21 cellular contexts compared by ENCODE assay signal in the genomic region with DNA sequence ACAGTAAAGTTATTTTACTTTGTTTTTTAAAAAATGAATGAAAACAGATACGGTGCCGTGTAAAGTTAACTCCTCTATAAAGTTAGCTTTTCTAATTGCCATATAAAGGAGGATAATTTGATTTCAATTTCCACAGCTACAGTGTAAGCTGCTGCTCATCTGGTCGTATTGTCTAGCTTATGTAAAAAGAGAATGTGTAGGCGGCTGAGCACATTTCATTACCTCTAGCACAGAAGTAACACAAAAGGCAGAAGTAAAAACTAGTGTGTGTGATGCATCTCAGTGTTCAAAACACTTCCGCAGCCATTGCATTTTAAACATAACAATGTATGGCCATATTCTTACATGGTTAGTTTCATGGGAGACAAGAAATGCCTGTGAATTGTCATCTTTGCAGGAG.
DNase-seq lines count a peak whose midpoint lies in the region; ATAC-seq and TF ChIP-seq lines count a peak whose summit lies in the region.
"Had no signal": no experiment of that assay in that cellular context is flagged by ENCODE, and none has a peak within 500 bp of the region (broad histone marks: within the 10 kb centered on the region; RNA-seq: fewer than 3 reads in every experiment).

No MANE protein-coding gene starts in this region.

- no peaks in the 10 kb centered on the region for H3K4me1 ChIP-seq in body of pancreas
- H3K4me1 ChIP-seq: BE2C, SJSA1, transverse colon had no signal

- no peak overlapping the region for H3K4me3 Mint-ChIP-seq in activated CD4-positive, alpha-beta T cell treated with anti-CD3 and anti-CD28 coated beads for 36 hours
- no peak overlapping the region for H3K4me3 Mint-ChIP-seq in activated CD4-positive, alpha-beta T cell treated with anti-CD3 and anti-CD28 coated beads, Interleukin-2, amount 10 ng/mL, durations not matched to agents 24 days and 14 days
- H3K4me3 Mint-ChIP-seq in T-cell = no peak overlapping the region
- H3K4me3 Mint-ChIP-seq: nephron; stimulated activated naive CD8-positive, alpha-beta T cell treated with anti-CD3 and anti-CD28 coated beads, Interleukin-15, amount 100 ng/mL, for 72 hours had no signal

- 75 to 82% methylated on average over 5 of the region's 5 CpGs for WGBS in body of pancreas, 2 donors

- H3K9me3 Mint-ChIP-seq in activated CD4-positive, alpha-beta T cell treated with anti-CD3 and anti-CD28 coated beads for 36 hours (ENCODE audit: low read depth) = no peaks in the 10 kb centered on the region
- H3K9me3 Mint-ChIP-seq in activated CD4-positive, alpha-beta T cell treated with anti-CD3 and anti-CD28 coated beads, Interleukin-2, amount 10 ng/mL, durations not matched to agents 24 days and 14 days = no peaks in the 10 kb centered on the region
- H3K9me3 Mint-ChIP-seq in T-cell = no peaks in the 10 kb centered on the region
- H3K9me3 Mint-ChIP-seq: nephron; stimulated activated naive CD8-positive, alpha-beta T cell treated with anti-CD3 and anti-CD28 coated beads, Interleukin-15, amount 100 ng/mL, for 72 hours had no signal

- no peaks in the 10 kb centered on the region for H3K36me3 ChIP-seq in body of pancreas (replicated peaks in 1 of 2; ENCODE audit: insufficient read depth in 1 of 2, low read depth in 2 of 2)
- H3K36me3 ChIP-seq: BE2C, brain microvascular endothelial cell, SJSA1, transverse colon had no signal

- no peaks in the 10 kb centered on the region for H3K27me3 ChIP-seq in body of pancreas
- H3K27me3 ChIP-seq: BE2C, brain microvascular endothelial cell, SJSA1, transverse colon had no signal

- no peaks in the 10 kb centered on the region for H3K4me1 Mint-ChIP-seq in activated CD4-positive, alpha-beta T cell treated with anti-CD3 and anti-CD28 coated beads for 36 hours
- no peaks in the 10 kb centered on the region for H3K4me1 Mint-ChIP-seq in activated CD4-positive, alpha-beta T cell treated with anti-CD3 and anti-CD28 coated beads, Interleukin-2, amount 10 ng/mL, durations not matched to agents 24 days and 14 days
- no peaks in the 10 kb centered on the region for H3K4me1 Mint-ChIP-seq in T-cell
- H3K4me1 Mint-ChIP-seq: nephron; stimulated activated naive CD8-positive, alpha-beta T cell treated with anti-CD3 and anti-CD28 coated beads, Interleukin-15, amount 100 ng/mL, for 72 hours had no signal

- intact Hi-C loops in activated CD4-positive, alpha-beta T cell treated with anti-CD3 and anti-CD28 coated beads for 36 hours (cut with DNase I, micrococcal nuclease) = no loop called here
- intact Hi-C loops in activated CD4-positive, alpha-beta T cell treated with anti-CD3 and anti-CD28 coated beads, Interleukin-2, amount 10 ng/mL, durations not matched to agents 24 days and 14 days (cut with micrococcal nuclease) = no loop called here
- intact Hi-C loops in body of pancreas (cut with DNase I) = no loop called here

- POLR2A ChIA-PET in activated CD4-positive, alpha-beta T cell treated with anti-CD3 and anti-CD28 coated beads for 36 hours (lab: Charles Lee) = no interaction called here
- POLR2A ChIA-PET in T-cell (lab: Charles Lee) = no interaction called here

- TF ChIP-seq CTCF in body of pancreas (IDR thresholded peaks at IDR 0.05) = no peak

- peak; percentile 33 for ATAC-seq in activated CD4-positive, alpha-beta T cell treated with anti-CD3 and anti-CD28 coated beads for 36 hours
- peak; percentile 81 for ATAC-seq in GM21717 (IDR thresholded peaks at IDR 0.05; ENCODE audit: unreplicated experiment)
- ATAC-seq in HG03025 (IDR thresholded peaks at IDR 0.05; ENCODE audit: low FRiP score, unreplicated experiment) = peak; percentile 82
- no peak for ATAC-seq in HG03460 (IDR thresholded peaks at IDR 0.05; ENCODE audit: unreplicated experiment)
- no peak for ATAC-seq in T-cell (replicated peaks in 1 of 4)
- no peak for ATAC-seq in body of pancreas
- ATAC-seq: K562; Panc1; stimulated activated naive CD8-positive, alpha-beta T cell treated with anti-CD3 and anti-CD28 coated beads, Interleukin-15, amount 100 ng/mL, for 72 hours had no signal

- no peak overlapping the region for H3K27ac Mint-ChIP-seq in activated CD4-positive, alpha-beta T cell treated with anti-CD3 and anti-CD28 coated beads for 36 hours
- H3K27ac Mint-ChIP-seq in activated CD4-positive, alpha-beta T cell treated with anti-CD3 and anti-CD28 coated beads, Interleukin-2, amount 10 ng/mL, durations not matched to agents 24 days and 14 days = no peak overlapping the region
- no peak overlapping the region for H3K27ac Mint-ChIP-seq in T-cell
- H3K27ac Mint-ChIP-seq: nephron; stimulated activated naive CD8-positive, alpha-beta T cell treated with anti-CD3 and anti-CD28 coated beads, Interleukin-15, amount 100 ng/mL, for 72 hours had no signal

- TF ChIP-seq POLR2A in body of pancreas (IDR thresholded peaks at IDR 0.05) = no peak

- no peak overlapping the region for H3K4me3 ChIP-seq in body of pancreas
- H3K4me3 ChIP-seq: K562, SJSA1, transverse colon had no signal

- no peak for DNase-seq in activated CD4-positive, alpha-beta T cell treated with anti-CD3 and anti-CD28 coated beads for 36 hours
- DNase-seq in activated CD4-positive, alpha-beta T cell treated with anti-CD3 and anti-CD28 coated beads, Interleukin-2, amount 10 ng/mL, durations not matched to agents 24 days and 14 days = no peak
- DNase-seq in GM03348 (ENCODE audit: low spot score) (no peak), T-cell (no peak), body of pancreas (no peak)
- DNase-seq: BE2C; brain microvascular endothelial cell; NCI-H1930; NCI-H345; small intestine; stimulated activated CD4-positive, alpha-beta T cell treated with anti-CD3 and anti-CD28 coated beads, Interleukin-4, amount 100 ng/mL, for 1 hour; stimulated activated naive CD8-positive, alpha-beta T cell treated with anti-CD3 and anti-CD28 coated beads, Interleukin-15, amount 100 ng/mL, for 72 hours; transverse colon had no signal

- no peaks in the 10 kb centered on the region for H3K9me3 ChIP-seq in body of pancreas
- H3K9me3 ChIP-seq: BE2C, SJSA1, transverse colon had no signal

- no peaks in the 10 kb centered on the region for H3K36me3 Mint-ChIP-seq in activated CD4-positive, alpha-beta T cell treated with anti-CD3 and anti-CD28 coated beads for 36 hours (ENCODE audit: low read depth)
- H3K36me3 Mint-ChIP-seq in activated CD4-positive, alpha-beta T cell treated with anti-CD3 and anti-CD28 coated beads, Interleukin-2, amount 10 ng/mL, durations not matched to agents 24 days and 14 days (ENCODE audit: low read depth) = no peaks in the 10 kb centered on the region
- H3K36me3 Mint-ChIP-seq in T-cell = no peaks in the 10 kb centered on the region

- CTCF ChIA-PET in activated CD4-positive, alpha-beta T cell treated with anti-CD3 and anti-CD28 coated beads for 36 hours (lab: Charles Lee) = no interaction called here
- CTCF ChIA-PET in T-cell (lab: Charles Lee) = no interaction called here

- no peaks in the 10 kb centered on the region for H3K27me3 Mint-ChIP-seq in activated CD4-positive, alpha-beta T cell treated with anti-CD3 and anti-CD28 coated beads for 36 hours
- H3K27me3 Mint-ChIP-seq in activated CD4-positive, alpha-beta T cell treated with anti-CD3 and anti-CD28 coated beads, Interleukin-2, amount 10 ng/mL, durations not matched to agents 24 days and 14 days = peaks cover 3% of the 10 kb centered on the region
- H3K27me3 Mint-ChIP-seq in T-cell = no peaks in the 10 kb centered on the region
- H3K27me3 Mint-ChIP-seq: stimulated activated naive CD8-positive, alpha-beta T cell treated with anti-CD3 and anti-CD28 coated beads, Interleukin-15, amount 100 ng/mL, for 72 hours had no signal

- H3K27ac ChIP-seq in body of pancreas = no peak overlapping the region
- H3K27ac ChIP-seq: 22Rv1, brain microvascular endothelial cell, SJSA1, transverse colon had no signal

Comparison
In these comparisons a context has a peak if more than half of its experiments do, and no peak if none do; other contexts are left out.
1. ATAC-seq: peak in activated CD4-positive, alpha-beta T cell treated with anti-CD3 and anti-CD28 coated beads for 36 hours (single experiment), GM21717 (single experiment) and HG03025 (single experiment); none in HG03460 (single experiment), T-cell (0 of 4) and body of pancreas (single experiment).